Comparison of ENCODE assay signal across 1 cellular context in the genomic region with DNA sequence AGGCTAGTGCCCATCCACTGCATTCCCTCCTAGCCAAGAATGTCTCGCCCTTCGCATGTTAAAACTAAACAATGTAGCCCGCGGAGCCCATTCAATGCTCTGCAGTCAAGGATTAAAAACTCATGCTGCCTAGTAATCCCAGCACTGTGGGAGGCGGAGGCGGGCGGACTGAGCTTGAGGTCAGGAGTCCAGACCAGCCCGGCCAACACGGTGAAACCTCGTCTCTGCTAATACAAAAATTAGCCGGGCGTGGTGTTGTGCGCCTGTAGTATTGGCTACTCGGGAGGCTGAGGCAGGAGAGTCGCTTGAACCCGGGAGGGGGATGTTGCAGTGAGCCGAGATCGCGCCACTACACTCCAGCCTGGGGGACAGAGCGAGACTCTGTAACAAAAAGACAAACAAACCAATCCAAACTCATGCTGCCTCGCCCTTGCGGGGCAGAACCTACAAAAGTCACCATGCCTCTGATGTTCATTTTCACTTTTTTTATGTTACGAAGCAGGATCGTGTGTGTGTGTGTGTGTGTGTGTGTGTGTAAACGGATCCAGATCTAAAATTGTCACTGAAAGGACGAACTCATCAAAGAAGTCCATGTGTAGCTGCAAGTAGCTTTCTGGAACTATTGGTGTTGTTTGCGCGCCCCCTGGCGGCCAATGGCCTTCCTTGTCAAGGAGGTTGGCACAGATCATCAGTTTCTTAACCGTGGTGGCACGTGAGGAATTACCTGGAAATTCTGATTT.
TF ChIP-seq lines count a peak whose summit lies in the region.

No MANE protein-coding gene starts in this region.

TF ChIP-seq in K562, 482 proteins besides CTCF, POLR2A, EP300 and RAD21 (continued from another document and continues in another):
- no peak for TF ChIP-seq HBP1 (CRISPR knock-in tag; IDR thresholded peaks at IDR 0.05)
- no peak for TF ChIP-seq ZNF695 (CRISPR knock-in tag; IDR thresholded peaks at IDR 0.05)
- no peak for TF ChIP-seq ZNF57 (CRISPR knock-in tag; IDR thresholded peaks at IDR 0.05)
- TF ChIP-seq ETS2 (tag; IDR thresholded peaks at IDR 0.05; ENCODE audit: borderline replicate concordance, poor library complexity, severe bottlenecking): no peak
- no peak for TF ChIP-seq THRA (IDR thresholded peaks at IDR 0.05)
- TF ChIP-seq BHLHE40 (IDR thresholded peaks at IDR 0.05; ENCODE audit: low read length): peak; percentile 89
- TF ChIP-seq, protein P1, sequence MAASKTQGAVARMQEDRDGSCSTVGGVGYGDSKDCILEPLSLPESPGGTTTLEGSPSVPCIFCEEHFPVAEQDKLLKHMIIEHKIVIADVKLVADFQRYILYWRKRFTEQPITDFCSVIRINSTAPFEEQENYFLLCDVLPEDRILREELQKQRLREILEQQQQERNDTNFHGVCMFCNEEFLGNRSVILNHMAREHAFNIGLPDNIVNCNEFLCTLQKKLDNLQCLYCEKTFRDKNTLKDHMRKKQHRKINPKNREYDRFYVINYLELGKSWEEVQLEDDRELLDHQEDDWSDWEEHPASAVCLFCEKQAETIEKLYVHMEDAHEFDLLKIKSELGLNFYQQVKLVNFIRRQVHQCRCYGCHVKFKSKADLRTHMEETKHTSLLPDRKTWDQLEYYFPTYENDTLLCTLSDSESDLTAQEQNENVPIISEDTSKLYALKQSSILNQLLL (CRISPR knock-in tag; IDR thresholded peaks at IDR 0.05; ENCODE audit: borderline replicate concordance): no peak
- peak; percentile 35; the same call in 1 of the 2 replicates for TF ChIP-seq RB1 (IDR thresholded peaks at IDR 0.05; ENCODE audit: low read depth)
- no peak for TF ChIP-seq ATF7 (IDR thresholded peaks at IDR 0.05)
- TF ChIP-seq MEF2D (tag; conservative IDR thresholded peaks at IDR 0.05; ENCODE audit: low read depth): no peak
- TF ChIP-seq, protein P2, sequence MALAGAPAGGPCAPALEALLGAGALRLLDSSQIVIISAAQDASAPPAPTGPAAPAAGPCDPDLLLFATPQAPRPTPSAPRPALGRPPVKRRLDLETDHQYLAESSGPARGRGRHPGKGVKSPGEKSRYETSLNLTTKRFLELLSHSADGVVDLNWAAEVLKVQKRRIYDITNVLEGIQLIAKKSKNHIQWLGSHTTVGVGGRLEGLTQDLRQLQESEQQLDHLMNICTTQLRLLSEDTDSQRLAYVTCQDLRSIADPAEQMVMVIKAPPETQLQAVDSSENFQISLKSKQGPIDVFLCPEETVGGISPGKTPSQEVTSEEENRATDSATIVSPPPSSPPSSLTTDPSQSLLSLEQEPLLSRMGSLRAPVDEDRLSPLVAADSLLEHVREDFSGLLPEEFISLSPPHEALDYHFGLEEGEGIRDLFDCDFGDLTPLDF (CRISPR knock-in tag; IDR thresholded peaks at IDR 0.05): no peak
- TF ChIP-seq ZNF561 (CRISPR knock-in tag; conservative IDR thresholded peaks at IDR 0.05): no peak
- TF ChIP-seq THRB (CRISPR knock-in tag; conservative IDR thresholded peaks at IDR 0.05): no peak
- no peak for TF ChIP-seq ZNF324 (CRISPR knock-in tag; IDR thresholded peaks at IDR 0.05)
- TF ChIP-seq REST (CRISPR knock-in tag; IDR thresholded peaks at IDR 0.05; ENCODE audit: low read depth): no peak
- TF ChIP-seq, protein P3, sequence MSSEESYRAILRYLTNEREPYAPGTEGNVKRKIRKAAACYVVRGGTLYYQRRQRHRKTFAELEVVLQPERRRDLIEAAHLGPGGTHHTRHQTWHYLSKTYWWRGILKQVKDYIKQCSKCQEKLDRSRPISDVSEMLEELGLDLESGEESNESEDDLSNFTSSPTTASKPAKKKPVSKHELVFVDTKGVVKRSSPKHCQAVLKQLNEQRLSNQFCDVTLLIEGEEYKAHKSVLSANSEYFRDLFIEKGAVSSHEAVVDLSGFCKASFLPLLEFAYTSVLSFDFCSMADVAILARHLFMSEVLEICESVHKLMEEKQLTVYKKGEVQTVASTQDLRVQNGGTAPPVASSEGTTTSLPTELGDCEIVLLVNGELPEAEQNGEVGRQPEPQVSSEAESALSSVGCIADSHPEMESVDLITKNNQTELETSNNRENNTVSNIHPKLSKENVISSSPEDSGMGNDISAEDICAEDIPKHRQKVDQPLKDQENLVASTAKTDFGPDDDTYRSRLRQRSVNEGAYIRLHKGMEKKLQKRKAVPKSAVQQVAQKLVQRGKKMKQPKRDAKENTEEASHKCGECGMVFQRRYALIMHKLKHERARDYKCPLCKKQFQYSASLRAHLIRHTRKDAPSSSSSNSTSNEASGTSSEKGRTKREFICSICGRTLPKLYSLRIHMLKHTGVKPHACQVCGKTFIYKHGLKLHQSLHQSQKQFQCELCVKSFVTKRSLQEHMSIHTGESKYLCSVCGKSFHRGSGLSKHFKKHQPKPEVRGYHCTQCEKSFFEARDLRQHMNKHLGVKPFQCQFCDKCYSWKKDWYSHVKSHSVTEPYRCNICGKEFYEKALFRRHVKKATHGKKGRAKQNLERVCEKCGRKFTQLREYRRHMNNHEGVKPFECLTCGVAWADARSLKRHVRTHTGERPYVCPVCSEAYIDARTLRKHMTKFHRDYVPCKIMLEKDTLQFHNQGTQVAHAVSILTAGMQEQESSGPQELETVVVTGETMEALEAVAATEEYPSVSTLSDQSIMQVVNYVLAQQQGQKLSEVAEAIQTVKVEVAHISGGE (CRISPR knock-in tag; IDR thresholded peaks at IDR 0.05): no peak
- no peak for TF ChIP-seq LARP7 (IDR thresholded peaks at IDR 0.05)
- TF ChIP-seq EHMT2 (IDR thresholded peaks at IDR 0.05): 0 out of 2 replicates have a peak, but pooled peaks have one; percentile 15
- TF ChIP-seq ZFP91 (CRISPR knock-in tag; IDR thresholded peaks at IDR 0.05): no peak
- TF ChIP-seq TFAM (CRISPR knock-in tag; conservative IDR thresholded peaks at IDR 0.05): no peak
- 0 out of 2 replicates have a peak, but pooled peaks have one; percentile 12 for TF ChIP-seq NFIC (IDR thresholded peaks at IDR 0.05)
- no peak for TF ChIP-seq ZNF785 (CRISPR knock-in tag; IDR thresholded peaks at IDR 0.05)
- peak; percentile 51; the same call in 1 of the 2 replicates for TF ChIP-seq NBN (IDR thresholded peaks at IDR 0.05; ENCODE audit: low read depth)
- no peak for TF ChIP-seq DNMT1 (IDR thresholded peaks at IDR 0.05)
- TF ChIP-seq PTRF (tag; IDR thresholded peaks at IDR 0.05): no peak
- TF ChIP-seq KDM1A (IDR thresholded peaks at IDR 0.05): no peak
- TF ChIP-seq GABPB1 (CRISPR knock-in tag; IDR thresholded peaks at IDR 0.05): no peak
- TF ChIP-seq ZNF511 (CRISPR knock-in tag; IDR thresholded peaks at IDR 0.05): no peak
- no peak for TF ChIP-seq NFYB (IDR thresholded peaks at IDR 0.05; ENCODE audit: extremely low read depth, insufficient read length)
- 0 out of 2 replicates have a peak, but pooled peaks have one; percentile 11 for TF ChIP-seq ZNF316 (IDR thresholded peaks at IDR 0.05)
- peak; percentile 23; the same call in 1 of the 2 replicates for TF ChIP-seq CTBP1 (IDR thresholded peaks at IDR 0.05; ENCODE audit: borderline replicate concordance)
- TF ChIP-seq ZNF436 (CRISPR knock-in tag; IDR thresholded peaks at IDR 0.05): no peak
- TF ChIP-seq ZNF274 (IDR thresholded peaks at IDR 0.05; ENCODE audit: borderline replicate concordance, low read depth, low read length): no peak
- TF ChIP-seq PRDM10 (IDR thresholded peaks at IDR 0.05; ENCODE audit: partially characterized antibody): no peak
- 0 out of 4 replicates have a peak, but pooled peaks of 1 of the 2 experiments have one; percentile 33 for TF ChIP-seq HDAC1 (IDR thresholded peaks at IDR 0.05)
- no peak for TF ChIP-seq DLX4 (CRISPR knock-in tag; IDR thresholded peaks at IDR 0.05)
